In genomic region chr15:59180946-59181345, GRCh38 we compare ENCODE assay signal across 19 cellular contexts. TPM values are rescaled to one million over a fixed set of nuclear protein-coding genes. Genes with fewer than 3 reads are reported as not detected.
DNase-seq lines count a peak whose midpoint lies in the region; ATAC-seq and TF ChIP-seq lines count a peak whose summit lies in the region.
"Had no signal": no experiment of that assay in that cellular context is flagged by ENCODE, and none has a peak within 500 bp of the region (broad histone marks: within the 10 kb centered on the region; RNA-seq: fewer than 3 reads in every experiment).

No MANE protein-coding gene starts in this region.

- 63% methylated on average over 1 of the region's 5 CpGs; no CpG with 5 or more reads in 1 of the 2 experiments for WGBS in mesodermal cell (ENCODE audit: insufficient coverage in 2 of 2), 2 experiments

- no peak for TF ChIP-seq CTCF in Calu3 (IDR thresholded peaks at IDR 0.05; ENCODE audit: unreplicated experiment)

- no peak for ATAC-seq in GM21737 (IDR thresholded peaks at IDR 0.05; ENCODE audit: unreplicated experiment)
- ATAC-seq in GM18498 (IDR thresholded peaks at IDR 0.05; ENCODE audit: unreplicated experiment): no peak
- no peak for ATAC-seq in HG02885 (IDR thresholded peaks at IDR 0.05; ENCODE audit: poor library complexity, unreplicated experiment)
- ATAC-seq: GM23338, Panc1 had no signal

- H3K4me1 Mint-ChIP-seq in Calu3 (ENCODE audit: low read depth, unreplicated experiment): peaks cover 1% of the 10 kb centered on the region
- peaks cover 77% of the 10 kb centered on the region for H3K4me1 Mint-ChIP-seq in dendritic cell treated with granulocyte-macrophage colony-stimulating factor and Interleukin-4, amounts not matched to agents 40 ng/mL and 50 ng/mL, for 4 days (ENCODE audit: low read depth)
- H3K4me1 Mint-ChIP-seq: GM23338 had no signal

- no peaks in the 10 kb centered on the region for H3K27me3 Mint-ChIP-seq in Calu3 (ENCODE audit: unreplicated experiment)
- no peaks in the 10 kb centered on the region for H3K27me3 Mint-ChIP-seq in dendritic cell treated with granulocyte-macrophage colony-stimulating factor and Interleukin-4, amounts not matched to agents 40 ng/mL and 50 ng/mL, for 4 days
- H3K27me3 Mint-ChIP-seq: activated CD4-positive, alpha-beta T cell treated with anti-CD3 and anti-CD28 coated beads, Interleukin-2, amount 10 ng/mL, durations not matched to agents 24 days and 14 days had no signal

- peaks cover 86% of the 10 kb centered on the region for H3K36me3 Mint-ChIP-seq in Calu3 (ENCODE audit: insufficient read depth, unreplicated experiment)
- peaks cover 75% of the 10 kb centered on the region for H3K36me3 Mint-ChIP-seq in dendritic cell treated with granulocyte-macrophage colony-stimulating factor and Interleukin-4, amounts not matched to agents 40 ng/mL and 50 ng/mL, for 4 days (ENCODE audit: low read depth)

- CTCF ChIA-PET in Calu3 (lab: Charles Lee): no interaction called here

- peaks cover 28% of the 10 kb centered on the region for H3K4me1 ChIP-seq in mesodermal cell (ENCODE audit: control insufficient read depth, insufficient read depth, low read length, poor library complexity, severe bottlenecking)
- H3K4me1 ChIP-seq: Caco-2 had no signal

- no peak overlapping the region for H3K4me3 ChIP-seq in mesodermal cell (ENCODE audit: extremely low read depth, insufficient read depth, low read length, poor library complexity, severe bottlenecking)
- H3K4me3 ChIP-seq: GM23338 had no signal

- H3K27ac Mint-ChIP-seq in Calu3 (ENCODE audit: unreplicated experiment): peak overlapping the region; percentile 45
- H3K27ac Mint-ChIP-seq in dendritic cell treated with granulocyte-macrophage colony-stimulating factor and Interleukin-4, amounts not matched to agents 40 ng/mL and 50 ng/mL, for 4 days: peak overlapping the region; percentile 99
- H3K27ac Mint-ChIP-seq: activated CD4-positive, alpha-beta T cell treated with anti-CD3 and anti-CD28 coated beads, Interleukin-2, amount 10 ng/mL, durations not matched to agents 24 days and 14 days; GM23338 had no signal

- H3K9me3 ChIP-seq in mesodermal cell (ENCODE audit: control insufficient read depth, low read length): peaks cover 19% of the 10 kb centered on the region

- no peaks in the 10 kb centered on the region for H3K9me3 Mint-ChIP-seq in Calu3 (ENCODE audit: low read depth, unreplicated experiment)
- no peaks in the 10 kb centered on the region for H3K9me3 Mint-ChIP-seq in dendritic cell treated with granulocyte-macrophage colony-stimulating factor and Interleukin-4, amounts not matched to agents 40 ng/mL and 50 ng/mL, for 4 days

- H3K4me3 Mint-ChIP-seq in Calu3 (ENCODE audit: low read depth, unreplicated experiment): no peak overlapping the region
- peak overlapping the region; percentile 11 for H3K4me3 Mint-ChIP-seq in dendritic cell treated with granulocyte-macrophage colony-stimulating factor and Interleukin-4, amounts not matched to agents 40 ng/mL and 50 ng/mL, for 4 days
- H3K4me3 Mint-ChIP-seq: activated CD4-positive, alpha-beta T cell treated with anti-CD3 and anti-CD28 coated beads, Interleukin-2, amount 10 ng/mL, durations not matched to agents 24 days and 14 days; GM23338 had no signal

- intact Hi-C loops in Calu3 (cut with micrococcal nuclease; ENCODE audit: unreplicated experiment): no loop called here
- intact Hi-C loops in dendritic cell treated with granulocyte-macrophage colony-stimulating factor and Interleukin-4, amounts not matched to agents 40 ng/mL and 50 ng/mL, for 4 days (cut with micrococcal nuclease): no loop called here

- H3K36me3 ChIP-seq in mesodermal cell (ENCODE audit: control insufficient read depth, insufficient read depth, low read length): peaks cover 53% of the 10 kb centered on the region

- H3K27ac ChIP-seq in mesodermal cell (ENCODE audit: low read depth, low read length, severe bottlenecking): peak overlapping the region; percentile 83

- BruUV-seq in Calu3 (replicated peaks; lab: Mats Ljungman, UMichigan): no TSS peak

- DNase-seq in Calu3: no peak
- peak; percentile 36 for DNase-seq in HT1080 (ENCODE audit: low read depth)
- DNase-seq in COLO829 (ENCODE audit: low spot score): no peak
- DNase-seq: activated CD4-positive, alpha-beta T cell treated with anti-CD3 and anti-CD28 coated beads, Interleukin-2, amount 10 ng/mL, durations not matched to agents 24 days and 14 days; activated naive CD4-positive, alpha-beta T cell treated with Interleukin-2 at 50 U/mL for 16 hours; Caco-2; erythroblast; GDM1; head of caudate nucleus; NCI-H1105; retina had no signal

RNA-seq across cellular contexts. Expression of gene LDHAL6B, which starts 25.7 kb away (rescaled TPM):
- not detected in 2 replicates for total RNA-seq in Calu3 (2022)
- total RNA-seq in HT1080 (2014; rRNA removed; shearing (Covaris generic)): not detected in 2 replicates
- polyA plus RNA-seq in HT1080 (2015; cell fraction: cytosol; rRNA removed): not detected in 2 replicates
- not detected in 2 replicates for polyA plus RNA-seq in HT1080 (2015; cell fraction: nucleus; rRNA removed)
- not detected for polyA plus RNA-seq in mesodermal cell (2013, experiment 1 of 2)
- polyA plus RNA-seq in mesodermal cell (2013, experiment 2 of 2): not detected
- total RNA-seq: activated CD4-positive, alpha-beta T cell treated with anti-CD3 and anti-CD28 coated beads, Interleukin-2, amount 10 ng/mL, durations not matched to agents 24 days and 14 days; Caco-2; GM23338; mesenteric fat pad had no signal
- polyA plus RNA-seq: GM23338 had no signal
